1 cellular context compared by ENCODE assay signal in genomic region chr1:3856923-3857790, GRCh38.
TF ChIP-seq lines count a peak whose summit lies in the region.

Gene CEP104, minus strand, starts transcription at chr1:3857211. Its CDS starts 4,804 bp downstream, at chr1:3852407.
Gene DFFB, plus strand, starts transcription at chr1:3857476. Its CDS starts 128 bp downstream, at chr1:3857604.

TF ChIP-seq in GM12878, 131 proteins besides CTCF, POLR2A, EP300 and RAD21 (continued from another document and continues in another):
- TF ChIP-seq HSF1 (IDR thresholded peaks at IDR 0.05; ENCODE audit: low read depth, low read length) = no peak
- peak; percentile 80 for TF ChIP-seq SIX5 (IDR thresholded peaks at IDR 0.05; ENCODE audit: low read depth, low read length, severe bottlenecking)
- TF ChIP-seq ATF7 (IDR thresholded peaks at IDR 0.05; ENCODE audit: low read depth) = 0 out of 2 replicates have a peak, but pooled peaks have one; percentile 24
- no peak for TF ChIP-seq RBBP5 (conservative IDR thresholded peaks at IDR 0.05)
- no peak for TF ChIP-seq KLF5 (IDR thresholded peaks at IDR 0.05; ENCODE audit: partially characterized antibody)
- TF ChIP-seq PML (IDR thresholded peaks at IDR 0.05; ENCODE audit: low read length) = no peak
- peak; percentile 72 for TF ChIP-seq ELK1 (IDR thresholded peaks at IDR 0.05; ENCODE audit: low read depth, low read length)
- TF ChIP-seq ZNF384 (IDR thresholded peaks at IDR 0.05; ENCODE audit: borderline replicate concordance, low read depth, low read length) = no peak
- TF ChIP-seq SRF (IDR thresholded peaks at IDR 0.05; ENCODE audit: low read depth in 2 of 2, low read length in 2 of 2) = 0 out of 4 replicates have a peak, but pooled peaks of 1 of the 2 experiments have one; percentile 60
- TF ChIP-seq POLR2AphosphoS2 (IDR thresholded peaks at IDR 0.05; ENCODE audit: low read depth, low read length) = no peak
- TF ChIP-seq HDAC6 (IDR thresholded peaks at IDR 0.05; ENCODE audit: unreplicated experiment) = no peak
- TF ChIP-seq MEF2A (IDR thresholded peaks at IDR 0.05; ENCODE audit: insufficient read depth, low read depth, low read length) = no peak
- no peak for TF ChIP-seq BCL11A (IDR thresholded peaks at IDR 0.05; ENCODE audit: low read depth, low read length)
- peak; percentile 41; the same call in 1 of the 2 replicates for TF ChIP-seq SREBF1 (IDR thresholded peaks at IDR 0.05; ENCODE audit: low read length)
- TF ChIP-seq HCFC1 (IDR thresholded peaks at IDR 0.05; ENCODE audit: low read length) = peak; percentile 94
- no peak for TF ChIP-seq CEBPB (IDR thresholded peaks at IDR 0.05; ENCODE audit: borderline replicate concordance in 1 of 2, low read depth in 2 of 2, low read length in 2 of 2)
- TF ChIP-seq SMARCA5 (IDR thresholded peaks at IDR 0.05) = 0 out of 2 replicates have a peak, but pooled peaks have one; percentile 39
- no peak for TF ChIP-seq SMAD1 (IDR thresholded peaks at IDR 0.05; ENCODE audit: low read depth, partially characterized antibody)
- TF ChIP-seq CBFB (IDR thresholded peaks at IDR 0.05; ENCODE audit: low read depth) = 0 out of 2 replicates have a peak, but pooled peaks have one; percentile 32
- TF ChIP-seq STAT3 (IDR thresholded peaks at IDR 0.05; ENCODE audit: low read depth, low read length) = no peak
- peak; percentile 76 for TF ChIP-seq YY1 (IDR thresholded peaks at IDR 0.05; ENCODE audit: low read depth, low read length)
- no peak for TF ChIP-seq BCLAF1 (IDR thresholded peaks at IDR 0.05)
- 0 out of 2 replicates have a peak, but pooled peaks have one; percentile 27 for TF ChIP-seq RFX5 (IDR thresholded peaks at IDR 0.05; ENCODE audit: low read depth, low read length)
- peak; percentile 44; the same call in 2 of the 3 replicates for TF ChIP-seq POU2F2 (IDR thresholded peaks at IDR 0.05; ENCODE audit: borderline replicate concordance, low read depth, low read length)
- peak; percentile 81 for TF ChIP-seq PAX5 (IDR thresholded peaks at IDR 0.05; ENCODE audit: borderline replicate concordance, low read depth, low read length)
- no peak for TF ChIP-seq CUX1 (IDR thresholded peaks at IDR 0.05; ENCODE audit: insufficient replicate concordance, low read depth, low read length)
- peak; percentile 40; the same call in 1 of the 2 replicates for TF ChIP-seq ZBTB40 (IDR thresholded peaks at IDR 0.05; ENCODE audit: borderline replicate concordance)
- TF ChIP-seq CBX3 (IDR thresholded peaks at IDR 0.05; ENCODE audit: borderline replicate concordance, low read depth) = no peak
- TF ChIP-seq MAX (IDR thresholded peaks at IDR 0.05; ENCODE audit: low read depth, low read length) = peak; percentile 70; the same call in 1 of the 2 replicates
- peak in 1 of 2 experiments; percentile 56; a peak in 1 of 4 replicates for TF ChIP-seq BHLHE40 (IDR thresholded peaks at IDR 0.05; ENCODE audit: borderline replicate concordance in 1 of 2, low read depth in 2 of 2, low read length in 1 of 2)
- TF ChIP-seq USF1 (IDR thresholded peaks at IDR 0.05; ENCODE audit: borderline replicate concordance, extremely low read length, insufficient read depth, low read depth, low read length) = peak; percentile 10
- TF ChIP-seq MEF2B (IDR thresholded peaks at IDR 0.05; ENCODE audit: partially characterized antibody, poor library complexity, severe bottlenecking) = no peak
- no peak for TF ChIP-seq ZNF217 (IDR thresholded peaks at IDR 0.05)
- no peak for TF ChIP-seq NFXL1 (IDR thresholded peaks at IDR 0.05; ENCODE audit: borderline replicate concordance)
- TF ChIP-seq EED (IDR thresholded peaks at IDR 0.05; ENCODE audit: low read depth) = no peak
- peak; percentile 48; the same call in 1 of the 2 replicates for TF ChIP-seq SMC3 (IDR thresholded peaks at IDR 0.05; ENCODE audit: borderline replicate concordance, low read length)
- TF ChIP-seq NKRF (conservative IDR thresholded peaks at IDR 0.05) = peak; percentile 85
- TF ChIP-seq SUPT20H (IDR thresholded peaks at IDR 0.05; ENCODE audit: borderline replicate concordance, control insufficient read depth, low read depth, low read length) = no peak
- TF ChIP-seq IRF5 (IDR thresholded peaks at IDR 0.05; ENCODE audit: borderline replicate concordance) = no peak
- peak; percentile 78 for TF ChIP-seq CREB1 (IDR thresholded peaks at IDR 0.05; ENCODE audit: low read depth)
- TF ChIP-seq NR2C1 (IDR thresholded peaks at IDR 0.05) = peak; percentile 35
- peak; percentile 90 for TF ChIP-seq NRF1 (conservative IDR thresholded peaks at IDR 0.05; ENCODE audit: low read depth, low read length)
